In the genomic region with DNA sequence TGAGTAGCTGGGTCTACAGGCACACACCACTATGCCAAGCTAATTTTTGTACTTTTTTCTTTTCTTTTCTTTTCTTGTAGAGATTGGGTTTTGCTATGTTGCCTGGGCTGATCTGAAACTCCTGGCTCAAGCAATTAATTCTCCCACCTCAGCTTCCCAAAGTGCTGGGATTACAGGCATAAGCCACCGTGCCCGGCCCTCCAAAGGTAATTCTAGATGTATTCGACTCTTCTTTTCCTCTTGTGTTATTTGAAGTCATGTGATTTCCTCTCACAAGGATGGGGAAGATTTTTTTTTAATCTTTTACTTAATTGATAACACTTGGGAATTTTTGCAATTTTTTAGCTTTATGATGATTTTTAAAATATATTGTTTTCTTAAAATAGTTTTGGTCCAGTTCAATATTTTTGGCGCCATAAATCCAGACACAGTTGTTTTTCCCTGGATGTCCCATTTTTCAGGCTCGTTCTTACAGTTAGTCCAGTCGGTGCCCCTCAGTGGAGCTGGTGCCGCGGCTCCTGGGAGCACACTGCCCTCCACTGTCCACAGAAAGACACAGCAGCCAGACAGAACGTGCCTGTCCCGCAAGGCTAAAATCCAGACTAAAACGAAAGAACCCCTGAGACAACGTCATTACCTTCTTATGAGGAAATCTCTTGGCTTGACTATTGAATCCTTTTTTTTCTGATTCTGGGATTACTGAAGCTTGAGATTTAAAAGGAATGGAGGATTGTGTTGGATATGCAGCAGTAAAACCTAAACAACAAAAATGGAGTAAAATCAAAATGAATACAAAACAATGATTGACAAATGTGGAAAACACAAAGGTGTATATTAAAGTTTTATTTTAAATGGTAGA, we compare ENCODE assay signal across 8 cellular contexts. TPM values are rescaled to one million over a fixed set of nuclear protein-coding genes. Genes with fewer than 3 reads are reported as not detected.
DNase-seq lines count a peak whose midpoint lies in the region; ATAC-seq and TF ChIP-seq lines count a peak whose summit lies in the region.

No MANE protein-coding gene starts in this region.

- peaks cover 6% of the 10 kb centered on the region for H3K27me3 Mint-ChIP-seq in neural progenitor cell (ENCODE audit: insufficient read depth, low read depth)

- H3K36me3 ChIP-seq in SJCRH30 (no peaks in the 10 kb centered on the region), neural progenitor cell (no peaks in the 10 kb centered on the region), thoracic aorta (no peaks in the 10 kb centered on the region)

- peaks cover 21% of the 10 kb centered on the region; the same call in 1 of the 2 replicates for H3K27me3 ChIP-seq in SJCRH30
- H3K27me3 ChIP-seq in neural progenitor cell = no peaks in the 10 kb centered on the region
- H3K27me3 ChIP-seq in thoracic aorta (replicated peaks; ENCODE audit: insufficient read depth) = no peaks in the 10 kb centered on the region

- no peak overlapping the region for H3K27ac Mint-ChIP-seq in neural progenitor cell

- H3K4me1 ChIP-seq in SJCRH30 (no peaks in the 10 kb centered on the region), neural progenitor cell (peaks cover 10% of the 10 kb centered on the region), thoracic aorta (ENCODE audit: control insufficient read depth in 1 of 2, low read depth in 2 of 2) (peaks cover 6% of the 10 kb centered on the region in 2 donors)

- H3K9me3 ChIP-seq in SJCRH30 (replicated peaks) (no peaks in the 10 kb centered on the region), neural progenitor cell (ENCODE audit: low read depth) (no peaks in the 10 kb centered on the region), thoracic aorta (no peaks in the 10 kb centered on the region)

- no peak overlapping the region for H3K4me3 Mint-ChIP-seq in neural progenitor cell

- H3K4me3 ChIP-seq in SJCRH30 (no peak overlapping the region), neural progenitor cell (no peak overlapping the region), thoracic aorta (peak overlapping the region; percentile 26)

- no peaks in the 10 kb centered on the region for H3K9me3 Mint-ChIP-seq in neural progenitor cell

- peaks cover 19% of the 10 kb centered on the region for H3K4me1 Mint-ChIP-seq in neural progenitor cell

- H4K20me1 ChIP-seq in neural progenitor cell (ENCODE audit: low read depth) = no peaks in the 10 kb centered on the region

- no peak overlapping the region for H2AFZ ChIP-seq in neural progenitor cell (replicated peaks)

- ATAC-seq in thoracic aorta (ENCODE audit: insufficient number of reproducible peaks, low FRiP score, low read depth) = peak; percentile 70

- H3K36me3 Mint-ChIP-seq in neural progenitor cell = peaks cover 5% of the 10 kb centered on the region

- H3F3A ChIP-seq in neural progenitor cell (ENCODE audit: low read depth) = peaks cover 24% of the 10 kb centered on the region

- H3K79me2 ChIP-seq in neural progenitor cell (ENCODE audit: low read depth) = no peaks in the 10 kb centered on the region

- no peak overlapping the region for H3K4me2 ChIP-seq in neural progenitor cell

- H3K27ac ChIP-seq in SJCRH30 = no peak overlapping the region
- H3K27ac ChIP-seq in neural progenitor cell = no peak overlapping the region
- H3K27ac ChIP-seq in thoracic aorta = peak overlapping the region; percentile 23 to 54

- DNase-seq in NK-92 treated with Interleukin-12 subunit alpha and Interleukin-12 subunit beta, amount 100 ng/mL, for 24 hours (lab: John Stamatoyannopoulos, UW) = peak; percentile 39
- no peak for DNase-seq in NK-92 (lab: John Stamatoyannopoulos, UW; ENCODE audit: unreplicated experiment)
- peak; percentile 84 to 86 for DNase-seq in Kasumi-1 (lab: John Stamatoyannopoulos, UW)
- DNase-seq in SJCRH30 = peak; percentile 68 to 85
- DNase-seq in activated gamma-delta T cell treated with Interleukin-2 at 50 U/mL for 16 hours = peak; percentile 61
- DNase-seq in fibroblast of the conjunctiva (ENCODE audit: low read depth) = peak; percentile 86
- peak; percentile 89 for DNase-seq in neural progenitor cell (ENCODE audit: low spot score)
- peak; percentile 15 for DNase-seq in thoracic aorta (ENCODE audit: low spot score)

- peak; percentile 93 for TF ChIP-seq CTCF in neural progenitor cell (IDR thresholded peaks at IDR 0.05)
- peak; percentile 90 for TF ChIP-seq CTCF in thoracic aorta (IDR thresholded peaks at IDR 0.05)

- H3K9ac ChIP-seq in neural progenitor cell = no peak overlapping the region

RNA-seq across cellular contexts. Expression of a gene that starts 22.4 kb away (rescaled TPM):
- total RNA-seq in SJCRH30 (2014; rRNA removed; shearing (Covaris generic)) = not detected in 2 replicates
- total RNA-seq in neural progenitor cell (ENCODE audit: low replicate concordance) (12.7 and 15.9 TPM in 2 replicates), thoracic aorta (1 to 10 TPM; 1.5 to 4.0 TPM)

RNA-seq across cellular contexts. Expression of a gene that starts 24.4 kb away (rescaled TPM):
- not detected in 2 replicates for total RNA-seq in SJCRH30 (2014; rRNA removed; shearing (Covaris generic))
- total RNA-seq in neural progenitor cell (ENCODE audit: low replicate concordance) (6.9 and 12.1 TPM in 2 replicates), thoracic aorta (10 to 100 TPM; 19.3 to 31.4 TPM)

Comparison
In these comparisons a context has a peak if more than half of its experiments do, and no peak if none do; other contexts are left out.
1. H3K27ac ChIP-seq: peak in thoracic aorta (2 of 2); none in SJCRH30 (single experiment) and neural progenitor cell (single experiment).